8 cellular contexts compared by ENCODE assay signal in the genomic region with DNA sequence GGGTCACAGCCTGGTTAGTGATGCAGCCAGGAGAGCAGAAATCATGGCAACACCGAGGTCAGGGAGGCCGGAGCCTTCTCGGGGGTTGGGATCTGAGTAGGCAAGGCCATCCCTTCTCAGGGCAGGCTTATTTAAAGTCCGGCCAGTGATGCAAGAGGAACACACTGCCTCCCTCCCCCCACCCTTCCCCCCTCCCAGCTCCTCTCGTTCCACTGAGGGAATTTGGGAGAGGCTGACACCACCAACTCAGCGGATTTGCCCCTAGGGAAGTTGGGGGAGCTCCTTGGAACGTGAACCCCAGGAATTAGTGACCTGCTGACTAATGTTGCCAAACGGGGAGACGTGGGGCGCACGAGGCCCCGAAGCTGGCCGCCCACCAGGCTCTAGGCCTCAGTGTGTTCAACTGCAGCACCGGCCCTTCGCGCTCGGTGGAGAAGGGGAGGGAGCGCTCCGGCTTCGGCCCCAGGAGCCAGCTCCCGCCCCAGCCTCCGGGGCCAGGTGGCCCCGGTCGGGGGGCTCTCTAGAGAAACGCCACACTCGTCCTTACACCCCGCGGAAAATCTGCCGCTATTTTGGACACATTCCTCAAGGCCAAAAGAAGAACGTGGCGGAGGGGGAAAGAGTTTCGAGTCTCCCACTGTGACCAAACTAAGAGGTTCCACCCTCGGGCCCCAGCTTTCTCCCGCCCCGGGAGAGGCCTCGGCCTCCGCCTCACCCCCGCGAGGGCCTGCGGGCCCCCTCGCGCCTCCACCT. TPM values are rescaled to one million over a fixed set of nuclear protein-coding genes. Genes with fewer than 3 reads are reported as not detected.
DNase-seq lines count a peak whose midpoint lies in the region; ATAC-seq and TF ChIP-seq lines count a peak whose summit lies in the region.

No MANE protein-coding gene starts in this region.

- peak overlapping the region; percentile 93 for H3K27ac Mint-ChIP-seq in stimulated activated naive B cell treated with anti-CD40 and anti-IgM and Interleukin-4, amounts not matched to agents 10 μg/mL and 1 μg/mL and 100 μg/mL, for 72 hours

- H3K9me3 Mint-ChIP-seq in stimulated activated naive B cell treated with anti-CD40 and anti-IgM and Interleukin-4, amounts not matched to agents 10 μg/mL and 1 μg/mL and 100 μg/mL, for 72 hours, result no peaks in the 10 kb centered on the region

- DNase-seq in GM12865 (ENCODE audit: low read depth), result peak; percentile 56
- peak; percentile 96 for DNase-seq in coronary artery (ENCODE audit: low spot score)
- peak; percentile 74 to 85 for DNase-seq in left lung
- DNase-seq in stimulated activated naive B cell treated with anti-CD40 and anti-IgM and Interleukin-4, amounts not matched to agents 10 μg/mL and 1 μg/mL and 100 μg/mL, for 72 hours, result no peak
- DNase-seq in NCI-H2107 (lab: John Stamatoyannopoulos, UW), result no peak

- H3K27me3 Mint-ChIP-seq in stimulated activated naive B cell treated with anti-CD40 and anti-IgM and Interleukin-4, amounts not matched to agents 10 μg/mL and 1 μg/mL and 100 μg/mL, for 72 hours, result no peaks in the 10 kb centered on the region

- peaks cover 44 to 60% of the 10 kb centered on the region in 2 donors for H3K4me1 Mint-ChIP-seq in stimulated activated naive B cell treated with anti-CD40 and anti-IgM and Interleukin-4, amounts not matched to agents 10 μg/mL and 1 μg/mL and 100 μg/mL, for 72 hours

- H3K4me2 ChIP-seq in SU-DHL-6 (ENCODE audit: low read depth, low read length, poor library complexity, severe bottlenecking), result peak overlapping the region; percentile 86

- H2AFZ ChIP-seq in SU-DHL-6 (ENCODE audit: low read depth, low read length, severe bottlenecking), result peak overlapping the region; percentile 97

- no peaks in the 10 kb centered on the region for H3K36me3 ChIP-seq in SU-DHL-6 (ENCODE audit: low read length)
- no peaks in the 10 kb centered on the region for H3K36me3 ChIP-seq in left lung

- H3K79me2 ChIP-seq in SU-DHL-6 (ENCODE audit: insufficient read depth, low read length), result no peaks in the 10 kb centered on the region

- H3K27ac ChIP-seq in 22Rv1, result peak overlapping the region; percentile 91
- no peak overlapping the region for H3K27ac ChIP-seq in SU-DHL-6 (ENCODE audit: low read depth, low read length)
- H3K27ac ChIP-seq in coronary artery, result peak overlapping the region; percentile 100
- peak overlapping the region; percentile 95 to 99 for H3K27ac ChIP-seq in left lung

- H3K9ac ChIP-seq in SU-DHL-6 (ENCODE audit: low read length), result peak overlapping the region; percentile 70

- peak overlapping the region; percentile 87 to 90 for H3K4me3 Mint-ChIP-seq in stimulated activated naive B cell treated with anti-CD40 and anti-IgM and Interleukin-4, amounts not matched to agents 10 μg/mL and 1 μg/mL and 100 μg/mL, for 72 hours

- no peaks in the 10 kb centered on the region for H3K27me3 ChIP-seq in SU-DHL-6 (ENCODE audit: low read length)
- H3K27me3 ChIP-seq in left lung, result no peaks in the 10 kb centered on the region

- H3K9me3 ChIP-seq in SU-DHL-6 (ENCODE audit: insufficient read depth, low read length), result no peaks in the 10 kb centered on the region
- no peaks in the 10 kb centered on the region for H3K9me3 ChIP-seq in left lung

- ATAC-seq in HG03064 (IDR thresholded peaks at IDR 0.05; ENCODE audit: low read depth, unreplicated experiment), result peak; percentile 26
- peak; percentile 38 for ATAC-seq in left lung
- peak; percentile 28 to 41 for ATAC-seq in stimulated activated naive B cell treated with anti-CD40 and anti-IgM and Interleukin-4, amounts not matched to agents 10 μg/mL and 1 μg/mL and 100 μg/mL, for 72 hours (replicated peaks)

- H3F3A ChIP-seq in SU-DHL-6 (ENCODE audit: insufficient read depth), result peaks cover 3% of the 10 kb centered on the region; the same call in 1 of the 2 replicates

- no peaks in the 10 kb centered on the region for H3K36me3 Mint-ChIP-seq in stimulated activated naive B cell treated with anti-CD40 and anti-IgM and Interleukin-4, amounts not matched to agents 10 μg/mL and 1 μg/mL and 100 μg/mL, for 72 hours

- H3K4me3 ChIP-seq in GM12865 (ENCODE audit: low read depth, low read length) (peak overlapping the region; percentile 98), SU-DHL-6 (ENCODE audit: insufficient read depth, low read length, poor library complexity, severe bottlenecking) (peak overlapping the region; percentile 99), coronary artery (peak overlapping the region; percentile 97), left lung (peak overlapping the region; percentile 93 to 100)

- TF ChIP-seq CTCF in 22Rv1 (IDR thresholded peaks at IDR 0.05) (no peak), GM12865 (IDR thresholded peaks at IDR 0.05; ENCODE audit: insufficient read depth, low read depth, low read length, missing control alignments) (no peak), SU-DHL-6 (IDR thresholded peaks at IDR 0.05; ENCODE audit: insufficient read depth, low read length, poor library complexity, severe bottlenecking) (no peak), coronary artery (IDR thresholded peaks at IDR 0.05) (no peak), left lung (IDR thresholded peaks at IDR 0.05) (no peak)

- no peaks in the 10 kb centered on the region for H3K9me2 ChIP-seq in SU-DHL-6 (replicated peaks; ENCODE audit: insufficient read depth, low read length)

- intact Hi-C loops in left lung (cut with DNase I), result no loop called here

- H4K20me1 ChIP-seq in SU-DHL-6 (ENCODE audit: low read depth, low read length), result no peaks in the 10 kb centered on the region

- H3K4me1 ChIP-seq in left lung, result peaks cover 44 to 50% of the 10 kb centered on the region in 2 donors

RNA-seq across cellular contexts. Expression of gene CTDSP2, which starts 1.6 kb away (rescaled TPM):
- 100 to 1,000 TPM; 179 to 210 TPM for total RNA-seq in left lung

RNA-seq across cellular contexts. Expression of gene AVIL, which starts 26.4 kb away (rescaled TPM):
- total RNA-seq in left lung, result 10 to 100 TPM; 10.5 to 12.8 TPM

Comparison
In these comparisons a context has a peak if more than half of its experiments do, and no peak if none do; other contexts are left out.
1. DNase-seq: peak in GM12865 (single experiment), coronary artery (single experiment) and left lung (2 of 2); none in stimulated activated naive B cell treated with anti-CD40 and anti-IgM and Interleukin-4, amounts not matched to agents 10 μg/mL and 1 μg/mL and 100 μg/mL, for 72 hours (single experiment) and NCI-H2107 (single experiment).
2. Peak in every context shown above with its lines, with median percentiles within 50 percentile points of each other: H3K4me3 ChIP-seq and ATAC-seq.